1 cellular context compared by ENCODE assay signal in genomic region chrX:119871599-119872395, GRCh38.
TF ChIP-seq lines count a peak whose summit lies in the region.

Gene NDUFA1, plus strand, starts transcription at chrX:119871832. Its CDS starts 80 bp downstream, at chrX:119871912.
Gene RNF113A, minus strand, starts transcription at chrX:119871733. Its CDS starts 120 bp downstream, at chrX:119871613.

TF ChIP-seq in HepG2, 621 proteins besides CTCF, POLR2A, EP300 and RAD21 (continued from another document and continues in another):
- TF ChIP-seq HNF1A (IDR thresholded peaks at IDR 0.05; ENCODE audit: low read depth) = no peak
- TF ChIP-seq HNF1A (CRISPR knock-in tag; IDR thresholded peaks at IDR 0.05; ENCODE audit: borderline replicate concordance) = 0 out of 2 replicates have a peak, but pooled peaks have one; percentile 13
- TF ChIP-seq ZNF235 (CRISPR knock-in tag; IDR thresholded peaks at IDR 0.05; ENCODE audit: borderline replicate concordance) = no peak
- no peak for TF ChIP-seq TCF12 (IDR thresholded peaks at IDR 0.05)
- no peak for TF ChIP-seq TCF12 (CRISPR knock-in tag; IDR thresholded peaks at IDR 0.05)
- peak; percentile 81 for TF ChIP-seq DMAP1 (CRISPR knock-in tag; IDR thresholded peaks at IDR 0.05)
- TF ChIP-seq, protein P1, sequence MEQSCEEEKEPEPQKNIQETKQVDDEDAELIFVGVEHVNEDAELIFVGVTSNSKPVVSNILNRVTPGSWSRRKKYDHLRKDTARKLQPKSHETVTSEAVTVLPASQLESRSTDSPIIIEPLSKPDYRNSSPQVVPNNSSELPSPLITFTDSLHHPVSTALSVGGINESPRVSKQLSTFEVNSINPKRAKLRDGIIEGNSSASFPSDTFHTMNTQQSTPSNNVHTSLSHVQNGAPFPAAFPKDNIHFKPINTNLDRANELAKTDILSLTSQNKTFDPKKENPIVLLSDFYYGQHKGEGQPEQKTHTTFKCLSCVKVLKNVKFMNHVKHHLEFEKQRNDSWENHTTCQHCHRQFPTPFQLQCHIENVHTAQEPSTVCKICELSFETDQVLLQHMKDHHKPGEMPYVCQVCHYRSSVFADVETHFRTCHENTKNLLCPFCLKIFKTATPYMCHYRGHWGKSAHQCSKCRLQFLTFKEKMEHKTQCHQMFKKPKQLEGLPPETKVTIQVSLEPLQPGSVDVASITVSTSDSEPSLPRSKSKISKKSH (CRISPR knock-in tag; IDR thresholded peaks at IDR 0.05; ENCODE audit: borderline replicate concordance) = no peak
- peak; percentile 59 for TF ChIP-seq ZNF607 (CRISPR knock-in tag; IDR thresholded peaks at IDR 0.05; ENCODE audit: borderline replicate concordance)
- no peak for TF ChIP-seq FOXA1 (IDR thresholded peaks at IDR 0.05)
- TF ChIP-seq FOXA1 (CRISPR knock-in tag; IDR thresholded peaks at IDR 0.05) = no peak
- 0 out of 2 replicates have a peak, but pooled peaks have one; percentile 7 for TF ChIP-seq SNAI1 (CRISPR knock-in tag; IDR thresholded peaks at IDR 0.05; ENCODE audit: borderline replicate concordance)
- TF ChIP-seq ZSCAN9 (CRISPR knock-in tag; IDR thresholded peaks at IDR 0.05; ENCODE audit: borderline replicate concordance) = 0 out of 2 replicates have a peak, but pooled peaks have one; percentile 28
- peak; percentile 48; the same call in 1 of the 2 replicates for TF ChIP-seq POGK (CRISPR knock-in tag; conservative IDR thresholded peaks at IDR 0.05)
- TF ChIP-seq, protein P2, sequence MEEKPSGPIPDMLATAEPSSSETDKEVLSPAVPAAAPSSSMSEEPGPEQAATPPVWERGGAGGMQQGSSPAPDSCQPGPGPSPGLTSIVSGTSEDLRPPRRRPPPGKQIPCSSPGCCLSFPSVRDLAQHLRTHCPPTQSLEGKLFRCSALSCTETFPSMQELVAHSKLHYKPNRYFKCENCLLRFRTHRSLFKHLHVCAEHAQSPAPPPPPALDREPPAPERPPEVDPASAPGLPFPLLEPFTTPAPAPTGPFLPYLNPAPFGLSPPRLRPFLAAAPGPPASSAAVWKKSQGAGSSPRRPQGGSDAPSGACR (CRISPR knock-in tag; IDR thresholded peaks at IDR 0.05) = no peak
- TF ChIP-seq YEATS4 (CRISPR knock-in tag; IDR thresholded peaks at IDR 0.05; ENCODE audit: borderline replicate concordance) = peak; percentile 82
- 0 out of 2 replicates have a peak, but pooled peaks have one; percentile 12 for TF ChIP-seq GATAD2A (CRISPR knock-in tag; IDR thresholded peaks at IDR 0.05)
- peak; percentile 71; the same call in 1 of the 2 replicates for TF ChIP-seq KDM2A (CRISPR knock-in tag; IDR thresholded peaks at IDR 0.05; ENCODE audit: borderline replicate concordance, low read depth)
- TF ChIP-seq ZNF563 (CRISPR knock-in tag; IDR thresholded peaks at IDR 0.05) = no peak
- TF ChIP-seq IRX3 (CRISPR knock-in tag; IDR thresholded peaks at IDR 0.05; ENCODE audit: borderline replicate concordance, low read depth) = 0 out of 2 replicates have a peak, but pooled peaks have one; percentile 43
- peak; percentile 83 for TF ChIP-seq MYC (CRISPR knock-in tag; IDR thresholded peaks at IDR 0.05; ENCODE audit: borderline replicate concordance)
- no peak for TF ChIP-seq RELA (CRISPR knock-in tag; IDR thresholded peaks at IDR 0.05)
- no peak for TF ChIP-seq SATB2 (CRISPR knock-in tag; IDR thresholded peaks at IDR 0.05)
- TF ChIP-seq ZNF501 (CRISPR knock-in tag; IDR thresholded peaks at IDR 0.05) = no peak
- TF ChIP-seq ZNF547 (CRISPR knock-in tag; IDR thresholded peaks at IDR 0.05) = no peak
- TF ChIP-seq, protein P3, sequence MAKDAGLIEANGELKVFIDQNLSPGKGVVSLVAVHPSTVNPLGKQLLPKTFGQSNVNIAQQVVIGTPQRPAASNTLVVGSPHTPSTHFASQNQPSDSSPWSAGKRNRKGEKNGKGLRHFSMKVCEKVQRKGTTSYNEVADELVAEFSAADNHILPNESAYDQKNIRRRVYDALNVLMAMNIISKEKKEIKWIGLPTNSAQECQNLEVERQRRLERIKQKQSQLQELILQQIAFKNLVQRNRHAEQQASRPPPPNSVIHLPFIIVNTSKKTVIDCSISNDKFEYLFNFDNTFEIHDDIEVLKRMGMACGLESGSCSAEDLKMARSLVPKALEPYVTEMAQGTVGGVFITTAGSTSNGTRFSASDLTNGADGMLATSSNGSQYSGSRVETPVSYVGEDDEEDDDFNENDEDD (CRISPR knock-in tag; IDR thresholded peaks at IDR 0.05; ENCODE audit: borderline replicate concordance) = peak; percentile 62; the same call in 1 of the 2 replicates
- TF ChIP-seq RFXANK (CRISPR knock-in tag; IDR thresholded peaks at IDR 0.05) = no peak
- TF ChIP-seq FLYWCH1 (CRISPR knock-in tag; IDR thresholded peaks at IDR 0.05) = no peak
- no peak for TF ChIP-seq AGO1 (IDR thresholded peaks at IDR 0.05; ENCODE audit: low read depth, low read length, poor library complexity, severe bottlenecking)
- peak; percentile 80; the same call in 1 of the 2 replicates for TF ChIP-seq ISX (CRISPR knock-in tag; conservative IDR thresholded peaks at IDR 0.05)
- TF ChIP-seq GZF1 (CRISPR knock-in tag; IDR thresholded peaks at IDR 0.05) = no peak
- TF ChIP-seq ZNF3 (CRISPR knock-in tag; IDR thresholded peaks at IDR 0.05) = no peak
- 0 out of 2 replicates have a peak, but pooled peaks have one; percentile 16 for TF ChIP-seq TRAFD1 (CRISPR knock-in tag; IDR thresholded peaks at IDR 0.05; ENCODE audit: borderline replicate concordance)
- peak; percentile 77; the same call in 1 of the 2 replicates for TF ChIP-seq ARID4A (CRISPR knock-in tag; IDR thresholded peaks at IDR 0.05; ENCODE audit: borderline replicate concordance)
- no peak for TF ChIP-seq RFX1 (IDR thresholded peaks at IDR 0.05)
- TF ChIP-seq SIN3A (IDR thresholded peaks at IDR 0.05; ENCODE audit: borderline replicate concordance, low read depth, low read length) = peak; percentile 60; the same call in 1 of the 2 replicates
- no peak for TF ChIP-seq GPBP1L1 (CRISPR knock-in tag; IDR thresholded peaks at IDR 0.05)
- peak; percentile 60; the same call in 1 of the 2 replicates for TF ChIP-seq ZNF766 (CRISPR knock-in tag; IDR thresholded peaks at IDR 0.05; ENCODE audit: borderline replicate concordance)
- TF ChIP-seq HHEX (CRISPR knock-in tag; IDR thresholded peaks at IDR 0.05) = no peak
- TF ChIP-seq SAFB2 (CRISPR knock-in tag; IDR thresholded peaks at IDR 0.05; ENCODE audit: borderline replicate concordance, low read depth) = 0 out of 2 replicates have a peak, but pooled peaks have one; percentile 23
- peak; percentile 73; the same call in 1 of the 2 replicates for TF ChIP-seq RFXAP (CRISPR knock-in tag; IDR thresholded peaks at IDR 0.05; ENCODE audit: borderline replicate concordance)
